Comparison of ENCODE assay signal across 8 cellular contexts in genomic region chr2:190648289-190649034, GRCh38. TPM values are rescaled to one million over a fixed set of nuclear protein-coding genes. Genes with fewer than 3 reads are reported as not detected.
DNase-seq lines count a peak whose midpoint lies in the region; ATAC-seq, FAIRE-seq and TF ChIP-seq lines count a peak whose summit lies in the region.

No MANE protein-coding gene starts in this region.

- no peak for FAIRE-seq in bronchial epithelial cell (lab: Jason Lieb, UNC)

- no peaks in the 10 kb centered on the region for H3K27me3 ChIP-seq in bronchial epithelial cell (ENCODE audit: control insufficient read depth, insufficient read depth, low read length)
- no peaks in the 10 kb centered on the region for H3K27me3 ChIP-seq in spleen (replicated peaks in 1 of 7)

- DNase-seq in A172 (ENCODE audit: low spot score): peak; percentile 67
- peak; percentile 90 for DNase-seq in NCI-H2107 (lab: John Stamatoyannopoulos, UW)
- peak; percentile 59 for DNase-seq in bronchial epithelial cell (ENCODE audit: low read depth)
- peak; percentile 88 for DNase-seq in iris pigment epithelial cell (ENCODE audit: low read depth)
- peak; percentile 96 for DNase-seq in spleen

- peaks cover 11 to 58% (median 36%) of the 10 kb centered on the region in 6 donors for H3K4me1 ChIP-seq in spleen

- 0 to 1% (median 1%) methylated on average over 44 to 77 of the region's 78 CpGs for WGBS in spleen, 5 donors

- intact Hi-C loops in spleen (cut with DNase I; ENCODE audit: low total_unique reads): loop anchor here (10.0 kb wide), 1 partner anchor 114 kb away; the partner anchor contains the start of gene NEMP2

- H3K9me3 ChIP-seq in spleen: no peaks in the 10 kb centered on the region

- ATAC-seq in GM18520 (IDR thresholded peaks at IDR 0.05; ENCODE audit: unreplicated experiment) (peak; percentile 60), HG03045 (IDR thresholded peaks at IDR 0.05; ENCODE audit: unreplicated experiment) (peak; percentile 82)

- TF ChIP-seq POLR2A in spleen (IDR thresholded peaks at IDR 0.05): peak in 1 of 3 donors; percentile 53

- peak overlapping the region; percentile 59 to 98 (median 94) for H3K27ac ChIP-seq in spleen

- H3K36me3 ChIP-seq in bronchial epithelial cell (ENCODE audit: control insufficient read depth, insufficient read depth, low read length) (no peaks in the 10 kb centered on the region), spleen (no peaks in the 10 kb centered on the region)

- TF ChIP-seq CTCF in WI38 (IDR thresholded peaks at IDR 0.05; ENCODE audit: low read depth, low read length) (no peak), bronchial epithelial cell (IDR thresholded peaks at IDR 0.05; ENCODE audit: insufficient read depth, low read length, severe bottlenecking) (no peak), spleen (IDR thresholded peaks at IDR 0.05 in 8 of 11, conservative IDR thresholded peaks at IDR 0.05 in 3 of 11) (no peak)

- peak overlapping the region; percentile 64 for H3K4me3 ChIP-seq in WI38 (ENCODE audit: low read depth, low read length)
- peak overlapping the region; percentile 93 for H3K4me3 ChIP-seq in bronchial epithelial cell (ENCODE audit: low read depth, low read length)
- peak overlapping the region; percentile 54 to 96 (median 86) for H3K4me3 ChIP-seq in spleen

RNA-seq across cellular contexts. Expression of gene NAB1, which starts 0.4 kb away (rescaled TPM):
- 45.5 and 54.8 TPM in 2 replicates for total RNA-seq in A172 (2014; rRNA removed; shearing (Covaris generic))
- total RNA-seq in bronchial epithelial cell: 92.4 and 106 TPM in 2 replicates
- total RNA-seq in spleen: 10 to 100 TPM; 26.1 to 44.7 (median 31.2) TPM
- polyA plus RNA-seq in spleen: 10 to 100 TPM in 1 of 3 donors, 1 to 10 TPM in 2; 8.8 to 14.6 (median 9.2) TPM

Comparison
In these comparisons a context has a peak if more than half of its experiments do, and no peak if none do; other contexts are left out.
1. Peak in every context shown above with its lines: DNase-seq, ATAC-seq, H3K4me3 ChIP-seq and H3K27ac ChIP-seq.